25 cellular contexts compared by ENCODE assay signal in genomic region chr15:101424984-101425383, GRCh38.
"Had no signal": no experiment of that assay in that cellular context is flagged by ENCODE, and none has a peak within 500 bp of the region (broad histone marks: within the 10 kb centered on the region; RNA-seq: fewer than 3 reads in every experiment).

No MANE protein-coding gene starts in this region.

- H3K9me3 Mint-ChIP-seq: activated naive CD4-positive, alpha-beta T cell treated with anti-CD3 and anti-CD28 coated beads, Interleukin-2, amount 10 ng/mL, durations not matched to agents 7 days and 5 days; activated T-cell treated with anti-CD3 and anti-CD28 coated beads, Interleukin-2, amount 50 U/mL, for 72 hours; activated T-helper 2 cell treated with anti-CD3 and anti-CD28 coated beads, Interferon-gamma antibody, Interleukin-2, Interleukin-4, amounts not matched to agents 10 μg/mL and 5 μg/mL and 100 μg/mL, durations not matched to agents 14 hours and 24 hours and 36 hours had no signal

- H3K27me3 Mint-ChIP-seq: activated naive CD8-positive, alpha-beta T cell treated with anti-CD3 and anti-CD28 coated beads for 36 hours had no signal

- H3K9ac ChIP-seq: SK-N-SH had no signal

- H3K4me1 Mint-ChIP-seq: activated naive CD4-positive, alpha-beta T cell treated with anti-CD3 and anti-CD28 coated beads, Interleukin-2, amount 10 ng/mL, durations not matched to agents 7 days and 5 days; activated naive CD8-positive, alpha-beta T cell treated with anti-CD3 and anti-CD28 coated beads for 36 hours had no signal

- H3K9me3 ChIP-seq: Peyer's patch, SJCRH30, SK-N-SH had no signal

- DNase-seq: activated CD4-positive, alpha-beta T cell treated with anti-CD3 and anti-CD28 coated beads for 48 hours; activated CD4-positive, alpha-beta T cell treated with anti-CD3 and anti-CD28 coated beads, Interleukin-2, amount 50 U/mL, for 4 hours; activated CD4-positive, CD25-positive, alpha-beta regulatory T cell treated with anti-CD3 and anti-CD28 coated beads, Interleukin-2, amount 50 U/mL, for 72 hours; activated CD8-positive, alpha-beta T cell treated with anti-CD3 and anti-CD28 coated beads, Interleukin-2, amount 10 ng/mL, durations not matched to agents 7 days and 5 days; activated gamma-delta T cell treated with Interleukin-2 at 50 U/mL for 16 hours; activated naive CD4-positive, alpha-beta T cell treated with anti-CD3 and anti-CD28 coated beads, Interleukin-2, amount 10 ng/mL, durations not matched to agents 7 days and 5 days; activated naive CD8-positive, alpha-beta T cell treated with anti-CD3 and anti-CD28 coated beads for 36 hours; activated T-cell treated with anti-CD3 and anti-CD28 coated beads, Interleukin-2, amount 50 U/mL, for 72 hours; brain microvascular endothelial cell; Karpas-422; MM.1S; NCI-H1105; NCI-H1436; NCI-H1694 treated with DMSO at 0.1 percent for 48 hours; NCI-H2029 treated with DMSO at 0.1 percent for 48 hours; NCI-H446; NCI-H524; Peyer's patch; Right ventricle myocardium superior; SJCRH30; SK-N-SH; T-helper 1 cell had no signal

- H3K27me3 ChIP-seq: cardiac muscle cell, Peyer's patch, SJCRH30 had no signal

- H3K4me2 ChIP-seq: SK-N-SH had no signal

- H3K27ac Mint-ChIP-seq: activated CD8-positive, alpha-beta T cell treated with anti-CD3 and anti-CD28 coated beads, Interleukin-2, amount 10 ng/mL, durations not matched to agents 7 days and 5 days; activated naive CD4-positive, alpha-beta T cell treated with anti-CD3 and anti-CD28 coated beads, Interleukin-2, amount 10 ng/mL, durations not matched to agents 7 days and 5 days; activated naive CD8-positive, alpha-beta T cell treated with anti-CD3 and anti-CD28 coated beads for 36 hours; activated T-cell treated with anti-CD3 and anti-CD28 coated beads, Interleukin-2, amount 50 U/mL, for 72 hours; activated T-helper 2 cell treated with anti-CD3 and anti-CD28 coated beads, Interferon-gamma antibody, Interleukin-2, Interleukin-4, amounts not matched to agents 10 μg/mL and 5 μg/mL and 100 μg/mL, durations not matched to agents 14 hours and 24 hours and 36 hours had no signal

- H3K4me3 ChIP-seq: cardiac muscle cell, Peyer's patch, SJCRH30 had no signal

- H3K36me3 Mint-ChIP-seq: activated naive CD4-positive, alpha-beta T cell treated with anti-CD3 and anti-CD28 coated beads, Interleukin-2, amount 10 ng/mL, durations not matched to agents 7 days and 5 days had no signal

- H3K4me1 ChIP-seq: Peyer's patch, SJCRH30 had no signal

- H3K27ac ChIP-seq: brain microvascular endothelial cell, cardiac muscle cell, Peyer's patch, RWPE1, SJCRH30 had no signal

- H3K36me3 ChIP-seq: brain microvascular endothelial cell, cardiac muscle cell, Peyer's patch, SJCRH30 had no signal

- H3K4me3 Mint-ChIP-seq: activated CD8-positive, alpha-beta T cell treated with anti-CD3 and anti-CD28 coated beads, Interleukin-2, amount 10 ng/mL, durations not matched to agents 7 days and 5 days; activated naive CD4-positive, alpha-beta T cell treated with anti-CD3 and anti-CD28 coated beads, Interleukin-2, amount 10 ng/mL, durations not matched to agents 7 days and 5 days; activated naive CD8-positive, alpha-beta T cell treated with anti-CD3 and anti-CD28 coated beads for 36 hours; activated T-cell treated with anti-CD3 and anti-CD28 coated beads, Interleukin-2, amount 50 U/mL, for 72 hours had no signal
